18 cellular contexts compared by ENCODE assay signal in the genomic region with DNA sequence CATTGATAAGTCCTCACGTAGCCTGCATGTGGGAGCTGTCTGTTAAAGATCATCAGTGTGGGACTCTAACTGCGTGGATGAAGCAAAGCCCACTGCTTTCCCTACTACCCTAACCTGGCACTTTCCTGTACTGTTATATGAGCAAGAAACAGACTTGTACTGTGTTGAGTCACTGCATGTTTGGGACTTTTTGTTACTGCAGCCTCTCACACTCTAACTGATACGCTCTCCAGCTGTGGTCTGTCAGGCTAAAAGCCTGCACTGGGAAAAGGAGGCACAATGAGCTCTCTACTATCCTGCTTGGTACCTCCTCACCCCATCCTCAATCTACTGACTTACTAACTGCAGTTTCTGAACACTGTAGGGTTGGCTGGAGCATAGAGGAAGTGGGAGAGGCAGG.
DNase-seq lines count a peak whose midpoint lies in the region; FAIRE-seq and TF ChIP-seq lines count a peak whose summit lies in the region.
"Had no signal": no experiment of that assay in that cellular context is flagged by ENCODE, and none has a peak within 500 bp of the region (broad histone marks: within the 10 kb centered on the region; RNA-seq: fewer than 3 reads in every experiment).

No MANE protein-coding gene starts in this region.

- H3K4ac ChIP-seq in H1 (replicated peaks; ENCODE audit: insufficient read length, low read depth, low read length), result no peak overlapping the region

- no peak overlapping the region for H3K56ac ChIP-seq in H1 (replicated peaks; ENCODE audit: insufficient read length, low read depth, low read length)

- H3K4me2 ChIP-seq in H1 (ENCODE audit: insufficient read depth in 1 of 2, low read depth in 2 of 2, low read length in 2 of 2), result no peak overlapping the region
- H3K4me2 ChIP-seq: A549 had no signal

- no peak overlapping the region for H3K4me3 ChIP-seq in Jurkat, Clone E6-1 (ENCODE audit: low read length)
- H3K4me3 ChIP-seq in H1 (ENCODE audit: extremely low read depth in 1 of 4, insufficient read depth in 2 of 4, low read depth in 3 of 4, low read length in 4 of 4) (no peak overlapping the region), tibial nerve (no peak overlapping the region)
- H3K4me3 ChIP-seq: A549 had no signal

- H3K9me3 ChIP-seq in H1 (ENCODE audit: insufficient read depth in 2 of 2, low read depth in 1 of 2, low read length in 1 of 2) (no peaks in the 10 kb centered on the region), tibial nerve (no peaks in the 10 kb centered on the region)
- H3K9me3 ChIP-seq: A549 had no signal

- no peak overlapping the region for H3K23ac ChIP-seq in H1 (ENCODE audit: insufficient read length)

- 0 out of 2 replicates have a peak overlapping the region, but pooled peaks have one; percentile 35 for H2BK20ac ChIP-seq in H1 (ENCODE audit: low read length)

- no peak overlapping the region for H4K5ac ChIP-seq in H1 (ENCODE audit: insufficient read length, low read depth, low read length)

- no peak overlapping the region for H4K8ac ChIP-seq in H1 (ENCODE audit: extremely low read depth, insufficient read depth, low read length)

- peaks cover 12% of the 10 kb centered on the region for H3K9me3 Mint-ChIP-seq in T-helper 1 cell treated with Interleukin-12 subunit alpha and Interleukin-12 subunit beta and Interleukin-4 antibody, amounts not matched to agents 30 μg/mL and 1 μg/mL, for 36 hours
- H3K9me3 Mint-ChIP-seq: CD4-positive, alpha-beta memory T cell; H9 had no signal

- TF ChIP-seq CTCF in H1 (IDR thresholded peaks at IDR 0.05; ENCODE audit: control extremely low read depth in 1 of 3, insufficient read depth in 1 of 3, low read depth in 1 of 3, low read length in 3 of 3) (no peak), tibial nerve (IDR thresholded peaks at IDR 0.05) (no peak)

- no peaks in the 10 kb centered on the region for H4K20me1 ChIP-seq in H1 (replicated peaks in 1 of 2; ENCODE audit: control insufficient read depth in 1 of 2, insufficient read depth in 2 of 2, low read length in 2 of 2)

- H3K79me1 ChIP-seq in H1 (ENCODE audit: low read depth, low read length), result no peaks in the 10 kb centered on the region

- no peak overlapping the region for H2BK12ac ChIP-seq in H1 (ENCODE audit: low read depth, low read length)

- H3K27ac ChIP-seq in H1 (ENCODE audit: low read depth, low read length) (no peak overlapping the region), tibial nerve (no peak overlapping the region)
- H3K27ac ChIP-seq: 22Rv1, A549, C4-2B had no signal

- H3K14ac ChIP-seq in H1 (ENCODE audit: insufficient read length), result no peak overlapping the region

- no peaks in the 10 kb centered on the region; a peak in 1 of 8 replicates for H3K36me3 ChIP-seq in H1 (ENCODE audit: control insufficient read depth in 2 of 4, insufficient read depth in 4 of 4, low read length in 3 of 4)
- H3K36me3 ChIP-seq in tibial nerve, result no peaks in the 10 kb centered on the region

- TF ChIP-seq POLR2A in H1 (IDR thresholded peaks at IDR 0.05; ENCODE audit: control extremely low read depth in 1 of 2, low read depth in 2 of 2, low read length in 2 of 2), result no peak
- no peak for TF ChIP-seq POLR2A in tibial nerve (IDR thresholded peaks at IDR 0.05)

- TF ChIP-seq RAD21 in H1 (IDR thresholded peaks at IDR 0.05 in 1 of 2, conservative IDR thresholded peaks at IDR 0.05 in 1 of 2; ENCODE audit: low read depth in 2 of 2, low read length in 2 of 2), result no peak

- no peak overlapping the region for H2BK15ac ChIP-seq in H1 (ENCODE audit: low read length)

- 0 out of 2 replicates have a peak overlapping the region, but pooled peaks have one; percentile 53 for H2AK5ac ChIP-seq in H1 (ENCODE audit: low read depth, low read length)

- WGBS in H1 (ENCODE audit: extremely low coverage in 1 of 2, insufficient coverage in 1 of 2, insufficient read length in 1 of 2, insufficient replicate concordance in 2 of 2, low coverage in 1 of 2, low lambda C conversion rate in 2 of 2, missing lambda C conversion rate in 1 of 2), 2 experiments, result 90% methylated on average over 3 of the region's 3 CpGs; no CpG with 5 or more reads in 1 of the 2 experiments
- WGBS in tibial nerve, 2 donors, result 91 to 93% methylated on average over 3 of the region's 3 CpGs

- TF ChIP-seq EP300 in H1 (IDR thresholded peaks at IDR 0.05; ENCODE audit: borderline replicate concordance in 1 of 2, low read depth in 2 of 2, low read length in 2 of 2) (no peak), tibial nerve (IDR thresholded peaks at IDR 0.05) (no peak)

- POLR2A ChIA-PET in H1 (lab: Charles Lee; ENCODE audit: partially characterized antibody), result interaction anchor here (1.6 kb wide), 1 partner anchor 11 kb away, joined by 5 read pairs; no protein-coding TSS in a partner anchor

- H2AFZ ChIP-seq in H1 (ENCODE audit: low read length), result no peak overlapping the region

- no peak overlapping the region for H3K18ac ChIP-seq in H1 (ENCODE audit: extremely low read depth, low read length)

- no peaks in the 10 kb centered on the region; a peak in 1 of 7 replicates for H3K27me3 ChIP-seq in H1 (replicated peaks in 1 of 4; ENCODE audit: control insufficient read depth in 3 of 4, extremely low read depth in 1 of 4, insufficient read depth in 3 of 4, low read length in 3 of 4)
- no peaks in the 10 kb centered on the region for H3K27me3 ChIP-seq in tibial nerve

- FAIRE-seq in H1 (lab: Jason Lieb, UNC), result no peak
- FAIRE-seq: A549 had no signal

- H3K4me3 Mint-ChIP-seq in T-helper 1 cell treated with Interleukin-12 subunit alpha and Interleukin-12 subunit beta and Interleukin-4 antibody, amounts not matched to agents 30 μg/mL and 1 μg/mL, for 36 hours, result no peak overlapping the region
- H3K4me3 Mint-ChIP-seq: CD4-positive, alpha-beta memory T cell; H9 had no signal

- peak overlapping the region; percentile 11 for H3K27ac Mint-ChIP-seq in T-helper 1 cell treated with Interleukin-12 subunit alpha and Interleukin-12 subunit beta and Interleukin-4 antibody, amounts not matched to agents 30 μg/mL and 1 μg/mL, for 36 hours

- no peak overlapping the region for H2BK120ac ChIP-seq in H1 (replicated peaks; ENCODE audit: low read depth, low read length)

- no peaks in the 10 kb centered on the region for H3K36me3 Mint-ChIP-seq in T-helper 1 cell treated with Interleukin-12 subunit alpha and Interleukin-12 subunit beta and Interleukin-4 antibody, amounts not matched to agents 30 μg/mL and 1 μg/mL, for 36 hours (ENCODE audit: low read depth)

- no peaks in the 10 kb centered on the region for H3K23me2 ChIP-seq in H1 (ENCODE audit: low read depth, low read length)

- no peaks in the 10 kb centered on the region for H3K79me2 ChIP-seq in H1 (ENCODE audit: control insufficient read depth in 1 of 2, insufficient read depth in 2 of 2, low read length in 2 of 2)

- DNase-seq in T-helper 1 cell, result no peak
- peak; percentile 20 for DNase-seq in Jurkat, Clone E6-1 (ENCODE audit: low read depth, low spot score)
- DNase-seq in H1 (ENCODE audit: low read depth in 1 of 2, low spot score in 2 of 2), result no peak
- DNase-seq in SK-N-DZ (ENCODE audit: low spot score), result no peak
- no peak for DNase-seq in NCI-H1105 treated with DMSO at 0.1 percent for 48 hours (lab: John Stamatoyannopoulos, UW)
- DNase-seq in tibial nerve (ENCODE audit: low spot score in 2 of 2), result no peak
- DNase-seq: AML-193; CD4-positive, alpha-beta memory T cell; DMS153; DMS79 treated with DMSO at 0.1 percent for 48 hours; GF-D8; GOT3; H9; KG1 had no signal

- no peaks in the 10 kb centered on the region for H3K27me3 Mint-ChIP-seq in T-helper 1 cell treated with Interleukin-12 subunit alpha and Interleukin-12 subunit beta and Interleukin-4 antibody, amounts not matched to agents 30 μg/mL and 1 μg/mL, for 36 hours (ENCODE audit: low read depth)
- H3K27me3 Mint-ChIP-seq: CD4-positive, alpha-beta memory T cell had no signal

- peaks cover 8% of the 10 kb centered on the region for H3K4me1 Mint-ChIP-seq in T-helper 1 cell treated with Interleukin-12 subunit alpha and Interleukin-12 subunit beta and Interleukin-4 antibody, amounts not matched to agents 30 μg/mL and 1 μg/mL, for 36 hours (ENCODE audit: low read depth)

- no peak overlapping the region for H4K91ac ChIP-seq in H1 (replicated peaks; ENCODE audit: insufficient read length, low read length)

- H3K4me1 ChIP-seq in H1 (replicated peaks in 1 of 4; ENCODE audit: control insufficient read depth in 3 of 4, insufficient read depth in 4 of 4, low read length in 3 of 4) (peaks cover 0 to 3% (median 2%) of the 10 kb centered on the region in 4 experiments; a peak in 2 of 7 replicates), tibial nerve (no peaks in the 10 kb centered on the region)
- H3K4me1 ChIP-seq: A549 had no signal

- CTCF ChIA-PET in H1 (lab: Charles Lee; ENCODE audit: partially characterized antibody), result interaction anchor here (0.9 to 2.7 kb wide), 7 partner anchors 9 to 100 kb away, joined by 3 to 11 read pairs (median 4); no protein-coding TSS in a partner anchor

- no peak overlapping the region for H3K9ac ChIP-seq in H1 (replicated peaks in 1 of 4; ENCODE audit: extremely low read depth in 1 of 4, low read depth in 3 of 4, low read length in 3 of 4)

- H2BK5ac ChIP-seq in H1 (ENCODE audit: low read depth, low read length), result no peak overlapping the region

TF ChIP-seq in H1, 55 proteins besides CTCF, POLR2A, EP300 and RAD21 (continues in another document):
- TF ChIP-seq BACH1 (IDR thresholded peaks at IDR 0.05; ENCODE audit: low read length), result no peak
